17 cellular contexts compared by ENCODE assay signal in the genomic region with DNA sequence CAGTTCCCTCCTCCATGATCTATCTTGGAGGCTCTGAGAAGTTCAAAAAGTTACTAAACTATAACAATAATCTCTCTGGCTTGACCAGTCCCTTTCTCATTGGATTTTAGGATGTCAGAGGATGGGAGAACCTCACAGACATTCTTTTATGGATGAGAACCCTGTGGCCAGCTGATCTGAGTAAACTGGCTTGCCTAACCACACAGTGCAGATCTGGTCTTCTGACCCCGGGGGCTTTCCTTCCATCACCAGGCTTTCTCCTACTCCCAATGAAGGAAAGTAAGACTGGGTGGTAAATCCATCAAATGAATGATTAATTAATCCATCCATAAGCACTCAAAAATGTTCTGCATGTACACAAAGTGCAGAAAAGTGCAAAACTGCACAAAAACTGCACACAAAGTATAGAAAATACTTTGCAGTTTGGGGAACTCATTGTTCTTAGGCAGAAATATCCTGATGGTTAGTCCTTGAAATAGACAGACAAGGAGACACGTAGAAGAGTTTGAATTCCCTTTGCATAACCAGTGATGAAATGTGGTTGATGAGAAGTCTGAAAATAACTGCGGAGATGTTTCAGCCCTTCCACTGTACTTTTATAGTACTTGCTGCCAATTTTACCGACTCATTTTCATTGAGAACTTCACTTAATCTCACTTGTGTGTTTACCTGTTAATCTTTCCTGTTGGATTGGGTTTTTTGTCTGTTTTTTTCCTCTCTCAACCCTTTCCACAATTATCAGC. TPM values are rescaled to one million over a fixed set of nuclear protein-coding genes. Genes with fewer than 3 reads are reported as not detected.
DNase-seq lines count a peak whose midpoint lies in the region; ATAC-seq, FAIRE-seq and TF ChIP-seq lines count a peak whose summit lies in the region.
"Had no signal": no experiment of that assay in that cellular context is flagged by ENCODE, and none has a peak within 500 bp of the region (broad histone marks: within the 10 kb centered on the region; RNA-seq: fewer than 3 reads in every experiment).

No MANE protein-coding gene starts in this region.

- no peaks in the 10 kb centered on the region for H3K27me3 ChIP-seq in PC-9 (ENCODE audit: insufficient read depth, low read depth)
- H3K27me3 ChIP-seq in osteoblast (ENCODE audit: insufficient read depth, low read length): peaks cover 11% of the 10 kb centered on the region
- no peaks in the 10 kb centered on the region for H3K27me3 ChIP-seq in small intestine (ENCODE audit: control insufficient read depth in 2 of 2, insufficient read depth in 2 of 2, low read length in 2 of 2)
- H3K27me3 ChIP-seq: SJCRH30, upper lobe of right lung had no signal

- H3K4me1 ChIP-seq in PC-9 (replicated peaks; ENCODE audit: insufficient read depth) (peaks cover 41% of the 10 kb centered on the region), osteoblast (ENCODE audit: insufficient read depth, low read length) (peaks cover 35% of the 10 kb centered on the region), small intestine (ENCODE audit: control insufficient read depth in 2 of 2, insufficient read depth in 1 of 2, low read depth in 1 of 2, low read length in 1 of 2) (peaks cover 0 to 3% of the 10 kb centered on the region in 2 donors)

- peaks cover 14% of the 10 kb centered on the region for H3K36me3 ChIP-seq in PC-9 (ENCODE audit: low read depth)
- no peaks in the 10 kb centered on the region for H3K36me3 ChIP-seq in osteoblast (ENCODE audit: insufficient read depth, low read length)
- H3K36me3 ChIP-seq in small intestine (ENCODE audit: control insufficient read depth in 2 of 2, insufficient read depth in 2 of 2, low read length in 2 of 2): no peaks in the 10 kb centered on the region
- H3K36me3 ChIP-seq: cardiac muscle cell, upper lobe of right lung had no signal

- no peaks in the 10 kb centered on the region for H3K9me2 ChIP-seq in PC-9 (ENCODE audit: insufficient read depth)

- peak overlapping the region; percentile 87 for H3K4me2 ChIP-seq in PC-9
- peak overlapping the region; percentile 4 for H3K4me2 ChIP-seq in osteoblast (ENCODE audit: insufficient read depth, low read length)

- peaks cover 3% of the 10 kb centered on the region; the same call in 1 of the 2 replicates for H4K20me1 ChIP-seq in PC-9 (ENCODE audit: insufficient read depth)
- H4K20me1 ChIP-seq in osteoblast (ENCODE audit: insufficient read depth, low read length): no peaks in the 10 kb centered on the region

- TF ChIP-seq CTCF in AG10803 (conservative IDR thresholded peaks at IDR 0.05; ENCODE audit: low read length) (no peak), PC-9 (conservative IDR thresholded peaks at IDR 0.05) (no peak), epithelial cell of esophagus (IDR thresholded peaks at IDR 0.05; ENCODE audit: insufficient read depth, low read depth, low read length, missing control alignments) (no peak), osteoblast (IDR thresholded peaks at IDR 0.05; ENCODE audit: extremely low read depth, low read depth, low read length) (no peak)

- CTCF ChIA-PET in PC-9 (lab: Charles Lee): interaction anchor here (0.8 kb wide), 1 partner anchor 310 kb away, joined by 3 read pairs; no protein-coding TSS in a partner anchor

- H3F3A ChIP-seq in PC-9 (ENCODE audit: insufficient read depth, low read depth): peaks cover 53% of the 10 kb centered on the region

- ATAC-seq in HG03135 (IDR thresholded peaks at IDR 0.05; ENCODE audit: unreplicated experiment) (no peak), GM21515 (IDR thresholded peaks at IDR 0.05; ENCODE audit: unreplicated experiment) (no peak), GM18867 (IDR thresholded peaks at IDR 0.05; ENCODE audit: unreplicated experiment) (no peak)
- ATAC-seq: activated T-cell treated with anti-CD3 and anti-CD28 coated beads, Interleukin-2, amount 50 U/mL, for 4 hours; left colon; upper lobe of right lung had no signal

- H3K9me3 ChIP-seq in PC-9 (ENCODE audit: insufficient read depth, low read depth) (no peaks in the 10 kb centered on the region), osteoblast (ENCODE audit: low read depth, low read length) (no peaks in the 10 kb centered on the region), small intestine (ENCODE audit: control insufficient read depth, low read depth) (no peaks in the 10 kb centered on the region)
- H3K9me3 ChIP-seq: SJCRH30, upper lobe of right lung had no signal

- no peak overlapping the region for H2AFZ ChIP-seq in PC-9
- H2AFZ ChIP-seq in osteoblast (ENCODE audit: low read length): no peak overlapping the region

- peak overlapping the region; percentile 80 for H3K27ac ChIP-seq in PC-9
- peak overlapping the region; percentile 66 for H3K27ac ChIP-seq in osteoblast (ENCODE audit: low read depth, low read length)
- H3K27ac ChIP-seq in small intestine (ENCODE audit: low read depth in 1 of 2, low read length in 1 of 2): peak overlapping the region in 1 of 2 donors; percentile 2
- H3K27ac ChIP-seq: cardiac muscle cell, SJCRH30, upper lobe of right lung had no signal

- intact Hi-C loops in PC-9 (cut with micrococcal nuclease; ENCODE audit: unreplicated experiment): loop anchor here (1.0 to 5.0 kb wide), 5 partner anchors 19 to 258 kb away; no protein-coding TSS in a partner anchor

- 80 to 89% (median 82%) methylated on average over 4 of the region's 4 CpGs for WGBS in small intestine, 3 donors

- H3K4me3 ChIP-seq in AG10803 (ENCODE audit: low read length) (no peak overlapping the region), PC-9 (peak overlapping the region; percentile 80; the same call in 1 of the 2 replicates), epithelial cell of esophagus (ENCODE audit: low read length) (peak overlapping the region; percentile 8), osteoblast (ENCODE audit: insufficient read depth, low read length) (no peak overlapping the region), small intestine (ENCODE audit: low read depth in 1 of 2, low read length in 2 of 2) (no peak overlapping the region)
- H3K4me3 ChIP-seq: cardiac muscle cell, SJCRH30 had no signal

- no TSS peak for BruUV-seq in PC-9 (replicated peaks; lab: Mats Ljungman, UMichigan)

- DNase-seq in AG10803 (ENCODE audit: low read depth): peak; percentile 77
- no peak for DNase-seq in PC-9
- DNase-seq in epithelial cell of esophagus (ENCODE audit: low read depth): peak; percentile 58
- DNase-seq in osteoblast (ENCODE audit: insufficient read length, low spot score, missing footprints): peak; percentile 66
- no peak for DNase-seq in small intestine
- DNase-seq: activated CD4-positive, CD25-positive, alpha-beta regulatory T cell; activated T-cell treated with anti-CD3 and anti-CD28 coated beads, Interleukin-2, amount 50 U/mL, for 4 hours; DMS79 treated with DMSO at 0.1 percent for 48 hours; left colon; NCI-H510A; posterior cingulate gyrus; SJCRH30; upper lobe of right lung had no signal

- POLR2A ChIA-PET in PC-9 (lab: Charles Lee; ENCODE audit: unreplicated experiment): interaction anchor here (0.6 to 1.4 kb wide), 5 partner anchors 17 to 110 kb away, joined by 3 to 8 read pairs (median 6); no protein-coding TSS in a partner anchor

- FAIRE-seq in small intestine (lab: Jason Lieb, UNC): no peak

- H3K79me2 ChIP-seq in PC-9 (ENCODE audit: low read depth) (peaks cover 54% of the 10 kb centered on the region), osteoblast (ENCODE audit: insufficient read depth, low read length) (no peaks in the 10 kb centered on the region)

RNA-seq across cellular contexts. Expression of a gene that starts 2.5 kb away (rescaled TPM):
- 335 and 434 TPM in 2 replicates for total RNA-seq in PC-9 (2021)
- 5.8 and 7.4 TPM in 2 replicates for total RNA-seq in osteoblast
- polyA plus RNA-seq in small intestine: 10 to 100 TPM; 11.0 to 23.9 (median 13.2) TPM

Comparison
In these comparisons a context has a peak if more than half of its experiments do, and no peak if none do; other contexts are left out.
1. DNase-seq: peak in AG10803 (single experiment), epithelial cell of esophagus (single experiment) and osteoblast (single experiment); none in PC-9 (0 of 2) and small intestine (single experiment).
2. H3K4me3 ChIP-seq: peak in PC-9 (single experiment) and epithelial cell of esophagus (single experiment); none in AG10803 (single experiment), osteoblast (single experiment) and small intestine (0 of 2).
3. RNA of a gene that starts 2.5 kb away (total RNA-seq): 335 to 434 TPM in PC-9; 5.8 to 7.4 TPM in osteoblast; every median in the first group is over 10 times any median in the second.